ENCODE assay signal across 20 cellular contexts in genomic region chr19:20397292-20397691, GRCh38.
"Had no signal": no experiment of that assay in that cellular context is flagged by ENCODE, and none has a peak within 500 bp of the region (broad histone marks: within the 10 kb centered on the region; RNA-seq: fewer than 3 reads in every experiment).

No MANE protein-coding gene starts in this region.

- H3K4me1 ChIP-seq: esophagus muscularis mucosa, gastrocnemius medialis, heart right ventricle, suprapubic skin, tibial nerve had no signal

- FAIRE-seq: endometrium, small intestine had no signal

- H3K4me3 ChIP-seq: dorsolateral prefrontal cortex, esophagus muscularis mucosa, gastrocnemius medialis, heart right ventricle, mucosa of descending colon, suprapubic skin, tibial nerve had no signal

- H3K27ac ChIP-seq: dorsolateral prefrontal cortex, epithelial cell of prostate, esophagus muscularis mucosa, gastrocnemius medialis, heart right ventricle, suprapubic skin, tibial nerve had no signal

- H3K27me3 ChIP-seq: dorsolateral prefrontal cortex, esophagus muscularis mucosa, gastrocnemius medialis, heart right ventricle, suprapubic skin, tibial nerve had no signal

- DNase-seq: cortex of kidney; dorsolateral prefrontal cortex; effector CD8-positive, alpha-beta T cell; gastrocnemius medialis; heart right ventricle; hypothalamus; islet precursor cell; mammary epithelial cell; mucosa of descending colon; naive thymus-derived CD8-positive, alpha-beta T cell; posterior cingulate gyrus; right cardiac atrium; small intestine; stimulated activated CD4-positive, alpha-beta T cell treated with anti-CD3 and anti-CD28 coated beads, Interleukin-2, amount 100 ng/mL, for 48 hours; stimulated activated naive CD4-positive, alpha-beta T cell treated with Interleukin-2 at 50 U/mL for 16 hours had no signal

- H3K36me3 ChIP-seq: gastrocnemius medialis had no signal
